Comparison of ENCODE assay signal across 23 cellular contexts in genomic region chr3:134199240-134199639, GRCh38.
"Had no signal": no experiment of that assay in that cellular context is flagged by ENCODE, and none has a peak within 500 bp of the region (broad histone marks: within the 10 kb centered on the region; RNA-seq: fewer than 3 reads in every experiment).

No MANE protein-coding gene starts in this region.

- H3K27me3 Mint-ChIP-seq: activated CD4-positive, alpha-beta T cell treated with anti-CD3 and anti-CD28 coated beads, Interleukin-2, amount 10 ng/mL, durations not matched to agents 24 days and 14 days; activated CD8-positive, alpha-beta memory T cell treated with anti-CD3 and anti-CD28 coated beads, Interleukin-2, amount 10 ng/mL, durations not matched to agents 7 days and 5 days; activated naive CD8-positive, alpha-beta T cell treated with anti-CD3 and anti-CD28 coated beads for 36 hours; activated T-helper 17 cell treated with anti-CD3 and anti-CD28 coated beads, Interleukin-2, amount 50 U/mL, for 72 hours had no signal

- H3K4me1 Mint-ChIP-seq: activated CD4-positive, alpha-beta T cell treated with anti-CD3 and anti-CD28 coated beads, Interleukin-2, amount 10 ng/mL, durations not matched to agents 24 days and 14 days; activated T-helper 17 cell treated with anti-CD3 and anti-CD28 coated beads, Interleukin-2, amount 50 U/mL, for 72 hours had no signal

- H3K4me3 Mint-ChIP-seq: activated CD4-positive, alpha-beta T cell treated with anti-CD3 and anti-CD28 coated beads, Interleukin-2, amount 10 ng/mL, durations not matched to agents 24 days and 14 days; activated CD8-positive, alpha-beta memory T cell treated with anti-CD3 and anti-CD28 coated beads, Interleukin-2, amount 10 ng/mL, durations not matched to agents 7 days and 5 days; activated naive CD4-positive, alpha-beta T cell treated with anti-CD3 and anti-CD28 coated beads for 36 hours; activated naive CD8-positive, alpha-beta T cell treated with anti-CD3 and anti-CD28 coated beads for 36 hours; activated T-cell treated with anti-CD3 and anti-CD28 coated beads, Interleukin-2, amount 50 U/mL, for 4 hours; activated T-helper 17 cell treated with anti-CD3 and anti-CD28 coated beads, Interleukin-2, amount 50 U/mL, for 72 hours; T-helper 1 cell treated with Interleukin-12 subunit alpha and Interleukin-12 subunit beta and Interleukin-4 antibody, amounts not matched to agents 30 μg/mL and 1 μg/mL, for 36 hours had no signal

- H3K4me3 ChIP-seq: Peyer's patch had no signal

- H3K27ac Mint-ChIP-seq: activated CD4-positive, alpha-beta T cell treated with anti-CD3 and anti-CD28 coated beads, Interleukin-2, amount 10 ng/mL, durations not matched to agents 24 days and 14 days; activated CD8-positive, alpha-beta memory T cell treated with anti-CD3 and anti-CD28 coated beads, Interleukin-2, amount 10 ng/mL, durations not matched to agents 7 days and 5 days; activated naive CD4-positive, alpha-beta T cell treated with anti-CD3 and anti-CD28 coated beads for 36 hours; activated naive CD8-positive, alpha-beta T cell treated with anti-CD3 and anti-CD28 coated beads for 36 hours; activated T-helper 17 cell treated with anti-CD3 and anti-CD28 coated beads, Interleukin-2, amount 50 U/mL, for 72 hours; T-helper 1 cell treated with Interleukin-12 subunit alpha and Interleukin-12 subunit beta and Interleukin-4 antibody, amounts not matched to agents 30 μg/mL and 1 μg/mL, for 36 hours had no signal

- H3K4me1 ChIP-seq: Peyer's patch had no signal

- H3K9me3 ChIP-seq: Peyer's patch had no signal

- ATAC-seq: activated CD8-positive, alpha-beta memory T cell treated with anti-CD3 and anti-CD28 coated beads, Interleukin-2, amount 10 ng/mL, durations not matched to agents 7 days and 5 days had no signal

- H3K27me3 ChIP-seq: brain microvascular endothelial cell, Peyer's patch had no signal

- H3K9me3 Mint-ChIP-seq: activated CD4-positive, alpha-beta T cell treated with anti-CD3 and anti-CD28 coated beads, Interleukin-2, amount 10 ng/mL, durations not matched to agents 24 days and 14 days; activated naive CD8-positive, alpha-beta T cell treated with anti-CD3 and anti-CD28 coated beads for 36 hours; activated T-cell treated with anti-CD3 and anti-CD28 coated beads, Interleukin-2, amount 50 U/mL, for 4 hours; activated T-helper 17 cell treated with anti-CD3 and anti-CD28 coated beads, Interleukin-2, amount 50 U/mL, for 72 hours; T-helper 1 cell treated with Interleukin-12 subunit alpha and Interleukin-12 subunit beta and Interleukin-4 antibody, amounts not matched to agents 30 μg/mL and 1 μg/mL, for 36 hours had no signal

- DNase-seq: activated CD4-positive, alpha-beta T cell treated with anti-CD3 and anti-CD28 coated beads, Interleukin-2, amount 10 ng/mL, durations not matched to agents 24 days and 14 days; activated CD4-positive, alpha-beta T cell treated with anti-CD3 and anti-CD28 coated beads, Interleukin-2, amount 50 U/mL, for 48 hours; activated CD4-positive, CD25-positive, alpha-beta regulatory T cell treated with anti-CD3 and anti-CD28 coated beads, Interleukin-2, amount 50 U/mL, for 72 hours; activated CD8-positive, alpha-beta memory T cell treated with anti-CD3 and anti-CD28 coated beads, Interleukin-2, amount 10 ng/mL, durations not matched to agents 7 days and 5 days; activated gamma-delta T cell; activated naive CD4-positive, alpha-beta T cell treated with anti-CD3 and anti-CD28 coated beads for 36 hours; activated naive CD8-positive, alpha-beta T cell treated with anti-CD3 and anti-CD28 coated beads for 36 hours; activated T-cell treated with anti-CD3 and anti-CD28 coated beads, Interleukin-2, amount 50 U/mL, for 4 hours; brain microvascular endothelial cell; caudate nucleus; KG1; NCI-H1092; NCI-H1417; NCI-H1930; NCI-H2171; NCI-H2227 treated with DMSO at 0.1 percent for 48 hours; NCI-H526; NCI-H774; NK-92 treated with Interleukin-12 subunit alpha and Interleukin-12 subunit beta, amount 100 ng/mL, for 24 hours; Peyer's patch; SHP77 had no signal

- H3K27ac ChIP-seq: brain microvascular endothelial cell, Peyer's patch had no signal
